Comparison of ENCODE assay signal across 9 cellular contexts in genomic region chr1:192489748-192490147, GRCh38.
DNase-seq lines count a peak whose midpoint lies in the region; ATAC-seq, FAIRE-seq and TF ChIP-seq lines count a peak whose summit lies in the region.
"Had no signal": no experiment of that assay in that cellular context is flagged by ENCODE, and none has a peak within 500 bp of the region (broad histone marks: within the 10 kb centered on the region; RNA-seq: fewer than 3 reads in every experiment).

No MANE protein-coding gene starts in this region.

- H3K9me3 ChIP-seq in SK-N-MC (ENCODE audit: low read depth, low read length) = no peaks in the 10 kb centered on the region
- H3K9me3 ChIP-seq: neutrophil had no signal

- H3K27ac ChIP-seq in SK-N-MC = peak overlapping the region; percentile 77
- H3K27ac ChIP-seq: neutrophil had no signal

- H3K4me3 ChIP-seq in SK-N-MC = peak overlapping the region; percentile 6; the same call in 1 of the 2 replicates
- no peak overlapping the region for H3K4me3 ChIP-seq in fibroblast of pulmonary artery (replicated peaks; ENCODE audit: low read depth, low read length)

- ATAC-seq in GM19468 (IDR thresholded peaks at IDR 0.05; ENCODE audit: extremely low read depth, unreplicated experiment) = peak; percentile 62

- peak overlapping the region; percentile 28 for H3K9ac ChIP-seq in SK-N-MC (ENCODE audit: insufficient read length)

- intact Hi-C loops in posterior vena cava (cut with DNase I) = loop anchor here in 1 of 2 donors (10.0 kb wide), 1 partner anchor 45 kb away; no protein-coding TSS in a partner anchor

- DNase-seq in D341Med (ENCODE audit: low spot score) = peak; percentile 42
- DNase-seq in HTR-8/SVneo (ENCODE audit: insufficient read length, low spot score) = no peak
- DNase-seq in SK-N-MC (ENCODE audit: low read depth, low spot score) = no peak
- peak; percentile 94 for DNase-seq in fibroblast of pulmonary artery (ENCODE audit: low read depth)
- peak; percentile 83 for DNase-seq in posterior vena cava (ENCODE audit: low spot score)
- DNase-seq in globus pallidus (ENCODE audit: low spot score) = no peak
- no peak for DNase-seq in activated CD8-positive, alpha-beta memory T cell treated with anti-CD3 and anti-CD28 coated beads for 24 hours

- FAIRE-seq in HTR-8/SVneo (lab: Jason Lieb, UNC) = peak; percentile 46

- H3K36me3 ChIP-seq in SK-N-MC (ENCODE audit: insufficient read depth, low read length) = no peaks in the 10 kb centered on the region
- H3K36me3 ChIP-seq: neutrophil had no signal

- no peak for TF ChIP-seq CTCF in fibroblast of pulmonary artery (IDR thresholded peaks at IDR 0.05; ENCODE audit: low read length, missing control alignments)

Comparison
In these comparisons a context has a peak if more than half of its experiments do, and no peak if none do; other contexts are left out.
1. DNase-seq: peak in D341Med (single experiment), fibroblast of pulmonary artery (single experiment) and posterior vena cava (single experiment); none in HTR-8/SVneo (single experiment), SK-N-MC (single experiment), globus pallidus (single experiment) and activated CD8-positive, alpha-beta memory T cell treated with anti-CD3 and anti-CD28 coated beads for 24 hours (single experiment).